8 cellular contexts compared by ENCODE assay signal in the genomic region with DNA sequence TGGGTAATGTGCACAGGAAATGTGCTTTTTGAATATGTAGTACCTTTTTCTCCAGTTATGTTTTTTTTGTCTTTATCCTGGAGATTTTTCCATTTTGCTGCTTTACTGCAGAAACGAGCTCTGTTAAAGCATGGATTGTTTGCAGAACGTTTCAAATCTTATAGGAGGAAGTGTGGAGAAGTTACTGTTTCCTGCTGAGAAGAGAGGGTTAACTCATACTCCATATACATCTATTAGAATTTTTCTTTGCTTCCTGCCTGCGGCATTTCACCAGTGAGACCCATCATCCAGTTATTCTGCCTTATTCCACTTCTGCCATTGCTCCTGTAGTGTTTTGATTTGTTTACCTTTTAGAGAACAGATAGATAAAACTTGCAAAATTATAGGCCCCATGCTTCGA. TPM values are rescaled to one million over a fixed set of nuclear protein-coding genes. Genes with fewer than 3 reads are reported as not detected.
A peak's percentile ranks its signal among the peaks of the same experiment; 100 is the strongest.
DNase-seq lines count a peak whose midpoint lies in the region; ATAC-seq and TF ChIP-seq lines count a peak whose summit lies in the region.

No MANE protein-coding gene starts in this region.

- no peak for DNase-seq in stimulated activated naive CD8-positive, alpha-beta T cell treated with anti-CD3 and anti-CD28 coated beads, Interleukin-15, Interleukin-2, amounts not matched to agents 100 U/mL and 50 U/mL, for 24 hours
- DNase-seq in T-helper 2 cell treated with Interferon-gamma antibody and Interleukin-4, amounts not matched to agents 5 μg/mL and 100 μg/mL, for 36 hours (ENCODE audit: low spot score), result no peak
- DNase-seq in foreskin keratinocyte (no peak), epidermal melanocyte (ENCODE audit: insufficient read length, low spot score) (no peak)

- peak overlapping the region; percentile 100 for H3K4me3 Mint-ChIP-seq in stimulated activated naive CD8-positive, alpha-beta T cell treated with anti-CD3 and anti-CD28 coated beads, Interleukin-15, Interleukin-2, amounts not matched to agents 100 ng/mL and 50 ng/mL, for 24 hours
- peak overlapping the region; percentile 96 for H3K4me3 Mint-ChIP-seq in T-helper 2 cell treated with Interferon-gamma antibody and Interleukin-4, amounts not matched to agents 5 μg/mL and 100 μg/mL, for 36 hours

- peak overlapping the region; percentile 78 for H3K27ac ChIP-seq in foreskin keratinocyte

- H3K27me3 ChIP-seq in foreskin keratinocyte (no peaks in the 10 kb centered on the region), skeletal muscle satellite cell (ENCODE audit: control insufficient read depth, insufficient read depth, low read length) (no peaks in the 10 kb centered on the region)

- H3K9ac ChIP-seq in skeletal muscle satellite cell (ENCODE audit: low read depth, low read length), result peak overlapping the region; percentile 93

- H3K4me1 Mint-ChIP-seq in stimulated activated naive CD8-positive, alpha-beta T cell treated with anti-CD3 and anti-CD28 coated beads, Interleukin-15, Interleukin-2, amounts not matched to agents 100 ng/mL and 50 ng/mL, for 24 hours (ENCODE audit: low read depth), result peaks cover 56% of the 10 kb centered on the region
- peaks cover 35% of the 10 kb centered on the region for H3K4me1 Mint-ChIP-seq in T-helper 2 cell treated with Interferon-gamma antibody and Interleukin-4, amounts not matched to agents 5 μg/mL and 100 μg/mL, for 36 hours (ENCODE audit: low read depth)

- H3K9me3 Mint-ChIP-seq in stimulated activated naive CD8-positive, alpha-beta T cell treated with anti-CD3 and anti-CD28 coated beads, Interleukin-15, Interleukin-2, amounts not matched to agents 100 ng/mL and 50 ng/mL, for 24 hours, result no peaks in the 10 kb centered on the region
- no peaks in the 10 kb centered on the region for H3K9me3 Mint-ChIP-seq in T-helper 2 cell treated with Interferon-gamma antibody and Interleukin-4, amounts not matched to agents 5 μg/mL and 100 μg/mL, for 36 hours

- H3K36me3 Mint-ChIP-seq in stimulated activated naive CD8-positive, alpha-beta T cell treated with anti-CD3 and anti-CD28 coated beads, Interleukin-15, Interleukin-2, amounts not matched to agents 100 ng/mL and 50 ng/mL, for 24 hours (ENCODE audit: low read depth), result peaks cover 14% of the 10 kb centered on the region
- peaks cover 27% of the 10 kb centered on the region for H3K36me3 Mint-ChIP-seq in T-helper 2 cell treated with Interferon-gamma antibody and Interleukin-4, amounts not matched to agents 5 μg/mL and 100 μg/mL, for 36 hours (ENCODE audit: low read depth)

- peak overlapping the region; percentile 100 for H3K27ac Mint-ChIP-seq in stimulated activated naive CD8-positive, alpha-beta T cell treated with anti-CD3 and anti-CD28 coated beads, Interleukin-15, Interleukin-2, amounts not matched to agents 100 ng/mL and 50 ng/mL, for 24 hours
- peak overlapping the region; percentile 99 for H3K27ac Mint-ChIP-seq in T-helper 2 cell treated with Interferon-gamma antibody and Interleukin-4, amounts not matched to agents 5 μg/mL and 100 μg/mL, for 36 hours

- H3K4me3 ChIP-seq in skeletal muscle satellite cell (ENCODE audit: low read length), result peak overlapping the region; percentile 84

- H3K27me3 Mint-ChIP-seq in stimulated activated naive CD8-positive, alpha-beta T cell treated with anti-CD3 and anti-CD28 coated beads, Interleukin-15, Interleukin-2, amounts not matched to agents 100 ng/mL and 50 ng/mL, for 24 hours, result no peaks in the 10 kb centered on the region
- H3K27me3 Mint-ChIP-seq in T-helper 2 cell treated with Interferon-gamma antibody and Interleukin-4, amounts not matched to agents 5 μg/mL and 100 μg/mL, for 36 hours (ENCODE audit: low read depth), result peaks cover 2% of the 10 kb centered on the region

- ATAC-seq in stimulated activated naive CD8-positive, alpha-beta T cell treated with anti-CD3 and anti-CD28 coated beads, Interleukin-15, Interleukin-2, amounts not matched to agents 100 U/mL and 50 U/mL, for 24 hours, result no peak
- no peak for ATAC-seq in foreskin keratinocyte
- ATAC-seq in HG03442 (IDR thresholded peaks at IDR 0.05; ENCODE audit: unreplicated experiment), result no peak
- ATAC-seq in GM19324 (IDR thresholded peaks at IDR 0.05; ENCODE audit: low FRiP score, unreplicated experiment), result no peak

- no peaks in the 10 kb centered on the region for H3K36me3 ChIP-seq in skeletal muscle satellite cell (ENCODE audit: insufficient read depth, low read length)

- H3K9me3 ChIP-seq in skeletal muscle satellite cell (replicated peaks; ENCODE audit: low read length), result no peaks in the 10 kb centered on the region

- no peak for TF ChIP-seq CTCF in foreskin keratinocyte (conservative IDR thresholded peaks at IDR 0.05)

- H3K4me1 ChIP-seq in foreskin keratinocyte (peaks cover 8% of the 10 kb centered on the region), skeletal muscle satellite cell (ENCODE audit: control insufficient read depth, insufficient read depth, low read length) (peaks cover 11% of the 10 kb centered on the region)

- peak overlapping the region; percentile 93 for H3K4me2 ChIP-seq in skeletal muscle satellite cell (ENCODE audit: low read length)

RNA-seq across cellular contexts. Expression of a gene that starts 2.0 kb away (rescaled TPM):
- 16.5 and 17.7 TPM in 2 replicates for total RNA-seq in foreskin keratinocyte
- 4.3 and 5.3 TPM in 2 replicates for polyA plus RNA-seq in foreskin keratinocyte
- 8.5 and 8.6 TPM in 2 replicates for total RNA-seq in skeletal muscle satellite cell (2012; rRNA removed)

RNA-seq across cellular contexts. Expression of a gene that starts 44.6 kb away (rescaled TPM):
- 44.7 and 46.9 TPM in 2 replicates for total RNA-seq in foreskin keratinocyte
- polyA plus RNA-seq in foreskin keratinocyte, result 27.4 and 31.7 TPM in 2 replicates
- total RNA-seq in skeletal muscle satellite cell (2012; rRNA removed), result 33.9 and 37.8 TPM in 2 replicates
